9 cellular contexts compared by ENCODE assay signal in the genomic region with DNA sequence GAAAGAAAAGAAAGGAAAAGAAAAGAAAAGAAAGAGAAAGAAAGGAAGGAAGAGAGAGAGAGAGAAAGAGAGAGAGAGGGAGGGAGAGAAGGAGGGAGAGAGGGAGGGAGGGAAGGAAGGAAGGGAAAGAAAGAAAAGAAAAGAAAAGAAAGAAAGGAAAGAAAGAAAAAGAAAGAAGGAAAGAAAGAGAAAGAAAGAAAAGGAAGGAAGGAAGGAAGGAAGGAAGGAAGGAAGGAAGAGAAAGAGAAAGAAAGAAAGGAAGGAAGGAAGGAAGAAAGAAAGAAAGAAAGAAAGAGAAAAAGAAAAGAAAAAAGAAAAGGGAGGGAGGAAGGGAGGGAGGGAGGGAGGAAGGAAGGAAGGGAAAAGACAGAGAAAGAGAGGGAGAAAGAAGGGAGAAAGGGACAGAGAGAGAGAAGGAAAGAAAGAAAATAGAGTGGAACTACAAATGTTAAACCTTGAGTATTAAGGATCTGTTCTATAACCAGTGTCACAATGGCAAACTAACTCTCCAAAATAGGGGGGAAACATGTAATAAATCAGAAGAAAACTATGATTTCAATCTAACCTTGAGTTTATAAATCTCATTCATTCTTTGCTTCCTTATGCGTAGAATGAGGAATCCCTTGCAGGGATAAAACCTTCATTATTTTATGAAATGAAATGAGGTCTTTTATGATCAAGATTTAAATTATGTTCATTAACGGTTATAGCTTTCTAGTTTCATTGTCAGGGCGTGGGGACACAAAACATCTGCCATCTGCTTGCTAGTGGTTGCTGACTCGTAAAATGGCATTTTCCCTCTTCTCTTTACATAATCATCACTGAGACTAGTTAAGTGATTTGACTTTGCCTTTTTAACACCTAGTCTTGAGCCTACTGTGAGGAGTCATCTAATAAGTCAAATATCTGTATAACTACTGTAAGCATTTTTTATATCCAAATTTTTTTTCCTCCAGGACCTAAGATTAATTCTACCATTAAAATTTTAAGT. TPM values are rescaled to one million over a fixed set of nuclear protein-coding genes. Genes with fewer than 3 reads are reported as not detected.
DNase-seq lines count a peak whose midpoint lies in the region; ATAC-seq, FAIRE-seq and TF ChIP-seq lines count a peak whose summit lies in the region.
"Had no signal": no experiment of that assay in that cellular context is flagged by ENCODE, and none has a peak within 500 bp of the region (broad histone marks: within the 10 kb centered on the region; RNA-seq: fewer than 3 reads in every experiment).

No MANE protein-coding gene starts in this region.

- DNase-seq in DMS153 treated with DMSO at 0.1 percent for 48 hours (lab: John Stamatoyannopoulos, UW; ENCODE audit: unreplicated experiment) (peak; percentile 36), RPMI8226 (peak; percentile 41), NCI-H345 (lab: John Stamatoyannopoulos, UW) (no peak)
- DNase-seq in CD4-positive, alpha-beta T cell, result no peak
- DNase-seq in CD8-positive, alpha-beta T cell, result no peak
- DNase-seq: left ventricle myocardium inferior had no signal

- POLR2A ChIA-PET in HEK293 (lab: Yijun Ruan, JAX), result no interaction called here
- POLR2A ChIA-PET in CD4-positive, alpha-beta T cell (lab: Charles Lee), result interaction anchor here (0.6 kb wide), 1 partner anchor 36 kb away, joined by 3 read pairs; no protein-coding TSS in a partner anchor
- POLR2A ChIA-PET in CD8-positive, alpha-beta T cell (lab: Charles Lee), result no interaction called here

- peaks cover 4% of the 10 kb centered on the region for H3K4me1 Mint-ChIP-seq in CD4-positive, alpha-beta T cell (ENCODE audit: low read depth)
- peaks cover 13% of the 10 kb centered on the region for H3K4me1 Mint-ChIP-seq in CD8-positive, alpha-beta T cell (ENCODE audit: low read depth)

- FAIRE-seq in islet of Langerhans (lab: Jason Lieb, UNC), result peak; percentile 80

- CTCF ChIA-PET in HEK293 (lab: Yijun Ruan, JAX), result interaction anchor here (0.6 to 0.7 kb wide), 2 partner anchors 12 to 563 kb away, joined by 3 read pairs; no protein-coding TSS in a partner anchor
- CTCF ChIA-PET in CD4-positive, alpha-beta T cell (lab: Charles Lee), result no interaction called here
- CTCF ChIA-PET in CD8-positive, alpha-beta T cell (lab: Charles Lee), result interaction anchor here (1.0 to 14.0 kb wide), 3 partner anchors 20 to 99 kb away, joined by 4 to 166 read pairs (median 4); no protein-coding TSS in a partner anchor

- intact Hi-C loops in CD4-positive, alpha-beta T cell (cut with DNase I, micrococcal nuclease), result loop anchor here in 1 of 2 experiments (10.0 kb wide), 1 partner anchor 52 kb away; no protein-coding TSS in a partner anchor
- intact Hi-C loops in CD8-positive, alpha-beta T cell (cut with DNase I, micrococcal nuclease), result loop anchor here in 1 of 2 experiments (5.0 kb wide), 1 partner anchor 50 kb away; no protein-coding TSS in a partner anchor

- H3K27ac ChIP-seq in HEK293 (ENCODE audit: extremely low read depth, low read depth, low read length), result no peak overlapping the region
- H3K27ac ChIP-seq in CD4-positive, alpha-beta T cell (ENCODE audit: low read depth, low read length), result no peak overlapping the region
- no peak overlapping the region for H3K27ac ChIP-seq in CD8-positive, alpha-beta T cell (ENCODE audit: low read depth, low read length)
- H3K27ac ChIP-seq: left ventricle myocardium inferior had no signal

- no peaks in the 10 kb centered on the region for H3K9me3 Mint-ChIP-seq in CD4-positive, alpha-beta T cell
- H3K9me3 Mint-ChIP-seq in CD8-positive, alpha-beta T cell, result no peaks in the 10 kb centered on the region

- H3K4me1 ChIP-seq in HEK293 (ENCODE audit: control insufficient read depth, insufficient read depth, low read length), result peaks cover 4% of the 10 kb centered on the region; the same call in 1 of the 2 replicates
- peaks cover 5% of the 10 kb centered on the region for H3K4me1 ChIP-seq in CD8-positive, alpha-beta T cell (ENCODE audit: insufficient read depth, low read length)
- H3K4me1 ChIP-seq: breast epithelium, left ventricle myocardium inferior had no signal

- H3K27ac Mint-ChIP-seq in CD4-positive, alpha-beta T cell, result no peak overlapping the region
- no peak overlapping the region for H3K27ac Mint-ChIP-seq in CD8-positive, alpha-beta T cell

- no peak for TF ChIP-seq CTCF in HEK293 (tag by site-specific recombination; IDR thresholded peaks at IDR 0.05)
- TF ChIP-seq CTCF in CD4-positive, alpha-beta T cell (IDR thresholded peaks at IDR 0.05), result no peak
- TF ChIP-seq CTCF in CD8-positive, alpha-beta T cell (IDR thresholded peaks at IDR 0.05), result no peak

- H3K27me3 ChIP-seq in CD4-positive, alpha-beta T cell (ENCODE audit: control insufficient read depth, insufficient read depth, low read length), result no peaks in the 10 kb centered on the region
- no peaks in the 10 kb centered on the region for H3K27me3 ChIP-seq in CD8-positive, alpha-beta T cell (ENCODE audit: insufficient read depth, low read length)
- H3K27me3 ChIP-seq: breast epithelium had no signal

- no peaks in the 10 kb centered on the region for H3K9me3 ChIP-seq in HEK293 (ENCODE audit: control insufficient read depth, insufficient read depth, low read depth, low read length)
- H3K9me3 ChIP-seq in CD4-positive, alpha-beta T cell (ENCODE audit: control insufficient read depth, low read length), result no peaks in the 10 kb centered on the region
- no peaks in the 10 kb centered on the region for H3K9me3 ChIP-seq in CD8-positive, alpha-beta T cell (ENCODE audit: low read length)
- H3K9me3 ChIP-seq: breast epithelium, left ventricle myocardium inferior had no signal

- H3K36me3 Mint-ChIP-seq in CD4-positive, alpha-beta T cell (ENCODE audit: low read depth), result no peaks in the 10 kb centered on the region
- no peaks in the 10 kb centered on the region for H3K36me3 Mint-ChIP-seq in CD8-positive, alpha-beta T cell

- no peak for ATAC-seq in CD4-positive, alpha-beta T cell (ENCODE audit: poor library complexity)
- no peak for ATAC-seq in CD8-positive, alpha-beta T cell

- H3K4me3 Mint-ChIP-seq in CD4-positive, alpha-beta T cell, result no peak overlapping the region
- no peak overlapping the region for H3K4me3 Mint-ChIP-seq in CD8-positive, alpha-beta T cell

- H3K36me3 ChIP-seq in HEK293 (ENCODE audit: control insufficient read depth in 2 of 2, insufficient read depth in 1 of 2, low read length in 2 of 2), result no peaks in the 10 kb centered on the region
- H3K36me3 ChIP-seq in CD8-positive, alpha-beta T cell (ENCODE audit: insufficient read depth, low read length), result no peaks in the 10 kb centered on the region
- H3K36me3 ChIP-seq: breast epithelium, left ventricle myocardium inferior had no signal

- no peak overlapping the region for H3K4me3 ChIP-seq in HEK293 (ENCODE audit: low read depth, low read length)
- H3K4me3 ChIP-seq in CD8-positive, alpha-beta T cell (ENCODE audit: low read depth, low read length), result no peak overlapping the region
- H3K4me3 ChIP-seq: breast epithelium, left ventricle myocardium inferior had no signal

- no peaks in the 10 kb centered on the region for H3K27me3 Mint-ChIP-seq in CD4-positive, alpha-beta T cell
- no peaks in the 10 kb centered on the region for H3K27me3 Mint-ChIP-seq in CD8-positive, alpha-beta T cell (ENCODE audit: low read depth)

TF ChIP-seq in HEK293, 187 proteins besides CTCF, POLR2A, EP300 and RAD21 (continues in another document):
- TF ChIP-seq ZNF785 (tag by site-specific recombination; IDR thresholded peaks at IDR 0.05) (no peak), ZNF311 (tag by site-specific recombination; IDR thresholded peaks at IDR 0.05; ENCODE audit: borderline replicate concordance) (no peak), ZNF202 (tag by site-specific recombination; IDR thresholded peaks at IDR 0.05; ENCODE audit: borderline replicate concordance) (no peak)
- TF ChIP-seq, protein P1, sequence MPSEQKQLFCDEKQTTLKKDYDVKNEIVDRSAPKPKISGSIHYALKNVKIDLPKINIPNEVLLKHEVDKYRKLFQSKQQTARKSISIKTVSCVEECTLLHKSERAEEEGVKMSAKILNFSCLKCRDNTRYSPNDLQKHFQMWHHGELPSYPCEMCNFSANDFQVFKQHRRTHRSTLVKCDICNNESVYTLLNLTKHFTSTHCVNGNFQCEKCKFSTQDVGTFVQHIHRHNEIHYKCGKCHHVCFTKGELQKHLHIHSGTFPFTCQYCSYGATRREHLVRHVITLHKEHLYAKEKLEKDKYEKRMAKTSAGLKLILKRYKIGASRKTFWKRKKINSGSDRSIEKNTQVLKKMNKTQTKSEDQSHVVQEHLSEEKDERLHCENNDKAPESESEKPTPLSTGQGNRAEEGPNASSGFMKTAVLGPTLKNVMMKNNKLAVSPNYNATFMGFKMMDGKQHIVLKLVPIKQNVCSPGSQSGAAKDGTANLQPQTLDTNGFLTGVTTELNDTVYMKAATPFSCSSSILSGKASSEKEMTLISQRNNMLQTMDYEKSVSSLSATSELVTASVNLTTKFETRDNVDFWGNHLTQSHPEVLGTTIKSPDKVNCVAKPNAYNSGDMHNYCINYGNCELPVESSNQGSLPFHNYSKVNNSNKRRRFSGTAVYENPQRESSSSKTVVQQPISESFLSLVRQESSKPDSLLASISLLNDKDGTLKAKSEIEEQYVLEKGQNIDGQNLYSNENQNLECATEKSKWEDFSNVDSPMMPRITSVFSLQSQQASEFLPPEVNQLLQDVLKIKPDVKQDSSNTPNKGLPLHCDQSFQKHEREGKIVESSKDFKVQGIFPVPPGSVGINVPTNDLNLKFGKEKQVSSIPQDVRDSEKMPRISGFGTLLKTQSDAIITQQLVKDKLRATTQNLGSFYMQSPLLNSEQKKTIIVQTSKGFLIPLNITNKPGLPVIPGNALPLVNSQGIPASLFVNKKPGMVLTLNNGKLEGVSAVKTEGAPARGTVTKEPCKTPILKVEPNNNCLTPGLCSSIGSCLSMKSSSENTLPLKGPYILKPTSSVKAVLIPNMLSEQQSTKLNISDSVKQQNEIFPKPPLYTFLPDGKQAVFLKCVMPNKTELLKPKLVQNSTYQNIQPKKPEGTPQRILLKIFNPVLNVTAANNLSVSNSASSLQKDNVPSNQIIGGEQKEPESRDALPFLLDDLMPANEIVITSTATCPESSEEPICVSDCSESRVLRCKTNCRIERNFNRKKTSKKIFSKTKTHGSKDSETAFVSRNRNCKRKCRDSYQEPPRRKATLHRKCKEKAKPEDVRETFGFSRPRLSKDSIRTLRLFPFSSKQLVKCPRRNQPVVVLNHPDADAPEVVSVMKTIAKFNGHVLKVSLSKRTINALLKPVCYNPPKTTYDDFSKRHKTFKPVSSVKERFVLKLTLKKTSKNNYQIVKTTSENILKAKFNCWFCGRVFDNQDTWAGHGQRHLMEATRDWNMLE (tag by site-specific recombination; conservative IDR thresholded peaks at IDR 0.05; ENCODE audit: low read depth), result no peak

RNA-seq across cellular contexts. Expression of gene RAD23B, which starts 40.7 kb away (rescaled TPM):
- total RNA-seq in CD4-positive, alpha-beta T cell, result 10 to 100 TPM; 63.8 to 68.1 TPM
- total RNA-seq in CD8-positive, alpha-beta T cell, result 10 to 100 TPM; 82.9 to 91.0 TPM

Comparison
In these comparisons a context has a peak if more than half of its experiments do, and no peak if none do; other contexts are left out.
1. DNase-seq: peak in DMS153 treated with DMSO at 0.1 percent for 48 hours (single experiment) and RPMI8226 (single experiment); none in CD4-positive, alpha-beta T cell (0 of 10), CD8-positive, alpha-beta T cell (0 of 7) and NCI-H345 (single experiment).